ENCODE assay signal across 14 cellular contexts in the genomic region with DNA sequence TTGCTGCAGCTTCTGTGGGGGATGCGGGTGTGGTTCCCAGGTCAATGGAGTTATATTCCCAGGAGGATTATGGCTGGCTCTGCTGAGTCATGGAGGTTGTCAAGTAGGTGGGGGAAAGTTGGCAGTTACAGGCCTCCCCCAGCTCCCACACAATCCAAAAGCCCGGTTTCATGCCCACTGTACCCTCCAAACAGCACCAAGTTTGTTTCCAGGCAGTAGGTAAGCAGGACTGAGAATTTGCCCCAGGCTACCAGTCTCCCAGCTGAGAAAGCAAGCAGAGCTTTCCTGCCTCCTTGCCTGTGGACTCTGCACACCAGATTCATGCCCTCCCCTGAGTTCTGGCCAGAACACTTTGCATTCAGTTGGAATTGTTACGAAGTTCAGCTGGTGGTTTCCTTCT.
DNase-seq lines count a peak whose midpoint lies in the region; ATAC-seq and TF ChIP-seq lines count a peak whose summit lies in the region.
"Had no signal": no experiment of that assay in that cellular context is flagged by ENCODE, and none has a peak within 500 bp of the region (broad histone marks: within the 10 kb centered on the region; RNA-seq: fewer than 3 reads in every experiment).

No MANE protein-coding gene starts in this region.

- intact Hi-C loops in left cardiac atrium (cut with DNase I), result no loop called here

- TF ChIP-seq CTCF in epithelial cell of esophagus (IDR thresholded peaks at IDR 0.05; ENCODE audit: insufficient read depth, low read depth, low read length, missing control alignments), result no peak
- no peak for TF ChIP-seq CTCF in retinal pigment epithelial cell (conservative IDR thresholded peaks at IDR 0.05; ENCODE audit: low read depth, low read length)

- DNase-seq in Caki2 (ENCODE audit: low read depth), result peak; percentile 9
- peak; percentile 24 for DNase-seq in HT1080 (ENCODE audit: low read depth)
- DNase-seq in epithelial cell of esophagus (ENCODE audit: low read depth), result peak; percentile 25
- DNase-seq in retinal pigment epithelial cell (ENCODE audit: low read depth), result peak; percentile 40
- DNase-seq in SKM-1 (lab: John Stamatoyannopoulos, UW; ENCODE audit: unreplicated experiment), result no peak
- DNase-seq in left cardiac atrium, result no peak
- DNase-seq in NAMALWA (ENCODE audit: low spot score), result no peak
- DNase-seq: ACHN; C1 segment of cervical spinal cord; CD4-positive, alpha-beta T cell; DMS79; GOT3 had no signal

- no peak for ATAC-seq in left cardiac atrium
- ATAC-seq: K562 had no signal

- in situ Hi-C loops in Caki2 (cut with HindIII; ENCODE audit: low pct_unique_long_range_greater_than_20kb, low sequenced_read_pairs), result no loop called here

- H3K4me3 ChIP-seq in epithelial cell of esophagus (ENCODE audit: low read length), result no peak overlapping the region
- H3K4me3 ChIP-seq in retinal pigment epithelial cell (ENCODE audit: low read length), result no peak overlapping the region
- H3K4me3 ChIP-seq: HAP-1, K562 had no signal

Comparison
In these comparisons a context has a peak if more than half of its experiments do, and no peak if none do; other contexts are left out.
1. DNase-seq: peak in Caki2 (single experiment), HT1080 (single experiment), epithelial cell of esophagus (single experiment) and retinal pigment epithelial cell (single experiment); none in SKM-1 (single experiment), left cardiac atrium (single experiment) and NAMALWA (single experiment).